Comparison of ENCODE assay signal across 8 cellular contexts in genomic region chr3:71753716-71754609, GRCh38. TPM values are rescaled to one million over a fixed set of nuclear protein-coding genes. Genes with fewer than 3 reads are reported as not detected.
DNase-seq lines count a peak whose midpoint lies in the region; ATAC-seq and TF ChIP-seq lines count a peak whose summit lies in the region.

Gene GPR27 (plus strand): TSS chr3:71753855. CDS start chr3:71754050, 195 bp downstream.

- H3K9me3 Mint-ChIP-seq in GM23338: no peaks in the 10 kb centered on the region; the same call in 2 of the 3 replicates
- H3K9me3 Mint-ChIP-seq in activated naive CD4-positive, alpha-beta T cell treated with anti-CD3 and anti-CD28 coated beads, Interleukin-2, amount 50 U/mL, for 24 hours: no peaks in the 10 kb centered on the region

- H2AFZ ChIP-seq in GM23338: peak within 1 kb of the TSS; percentile 80
- peak within 1 kb of the TSS; percentile 55 for H2AFZ ChIP-seq in trophoblast cell (ENCODE audit: insufficient read depth, low read length, poor library complexity)

- no peak within 1 kb of the TSS for H2BK5ac ChIP-seq in trophoblast cell (ENCODE audit: low read depth, low read length, poor library complexity)

- H3K23ac ChIP-seq in trophoblast cell (ENCODE audit: low read length): no peak within 1 kb of the TSS

- no peak within 1 kb of the TSS for H3K18ac ChIP-seq in trophoblast cell (ENCODE audit: low read length)

- H3K27ac ChIP-seq in GM23338 (ENCODE audit: low read depth) (no peak within 1 kb of the TSS), trophoblast cell (ENCODE audit: low read depth, low read length) (no peak within 1 kb of the TSS)

- H3K36me3 ChIP-seq in GM23338 (ENCODE audit: insufficient read depth): no peaks in the 10 kb centered on the region; the same call in 1 of the 2 replicates
- no peaks in the 10 kb centered on the region for H3K36me3 ChIP-seq in trophoblast cell (ENCODE audit: control insufficient read depth in 1 of 2, insufficient read depth in 2 of 2, low read length in 2 of 2)

- no peak within 1 kb of the TSS for H3K4ac ChIP-seq in trophoblast cell (ENCODE audit: low read depth, low read length)

- no peak within 1 kb of the TSS for H4K12ac ChIP-seq in trophoblast cell (ENCODE audit: low read depth, low read length)

- H3K4me2 ChIP-seq in GM23338: peak within 1 kb of the TSS; percentile 85
- H3K4me2 ChIP-seq in trophoblast cell (ENCODE audit: low read length): peak within 1 kb of the TSS; percentile 98

- peaks cover 17% of the 10 kb centered on the region for H3K4me1 ChIP-seq in GM23338 (ENCODE audit: insufficient read depth)
- H3K4me1 ChIP-seq in trophoblast cell (ENCODE audit: control insufficient read depth in 1 of 2, insufficient read depth in 2 of 2, low read length in 2 of 2): peaks cover 0 to 7% of the 10 kb centered on the region in 2 experiments

- CTCF ChIA-PET in AG04449 (lab: Yijun Ruan, JAX): no interaction called here

- H3K9me2 ChIP-seq in GM23338 (ENCODE audit: insufficient read depth): no peaks in the 10 kb centered on the region

- H3K79me2 ChIP-seq in GM23338 (replicated peaks; ENCODE audit: insufficient read depth): peaks cover 5% of the 10 kb centered on the region; the same call in 1 of the 2 replicates
- no peaks in the 10 kb centered on the region for H3K79me2 ChIP-seq in trophoblast cell (ENCODE audit: control insufficient read depth, insufficient read depth, low read length, poor library complexity)

- peaks cover 10% of the 10 kb centered on the region; the same call in 1 of the 2 replicates for H3F3A ChIP-seq in GM23338 (replicated peaks; ENCODE audit: low read depth)

- peak within 1 kb of the TSS; percentile 49 for H3K4me3 ChIP-seq in AG04449 (ENCODE audit: low read depth, low read length)
- peak within 1 kb of the TSS; percentile 73 for H3K4me3 ChIP-seq in GM23338
- peak within 1 kb of the TSS; percentile 80 for H3K4me3 ChIP-seq in trophoblast cell (ENCODE audit: low read depth, low read length)

- TF ChIP-seq CTCF in AG04449 (IDR thresholded peaks at IDR 0.05; ENCODE audit: insufficient read depth, low read length, missing control alignments) (no peak), GM23338 (conservative IDR thresholded peaks at IDR 0.05; ENCODE audit: low read depth in 2 of 2) (no peak)

- DNase-seq in AG04449 (ENCODE audit: low read depth, low spot score): no peak
- DNase-seq in GM23338 (ENCODE audit: low spot score): peak; percentile 57
- DNase-seq in Right ventricle myocardium superior: peak; percentile 49
- DNase-seq in trophoblast cell: peak; percentile 1 to 49
- no peak for DNase-seq in GOT3 (lab: John Stamatoyannopoulos, UW)

- ATAC-seq in GM23338 (peak; percentile 38), Right ventricle myocardium superior (ENCODE audit: poor library complexity) (peak; percentile 79), GM18873 (IDR thresholded peaks at IDR 0.05; ENCODE audit: low FRiP score, unreplicated experiment) (no peak), GM21825 (IDR thresholded peaks at IDR 0.05; ENCODE audit: unreplicated experiment) (no peak)

- H4K20me1 ChIP-seq in GM23338 (replicated peaks; ENCODE audit: insufficient read depth): no peaks in the 10 kb centered on the region

- no peak within 1 kb of the TSS for H4K8ac ChIP-seq in trophoblast cell (ENCODE audit: low read depth, low read length)

- peaks cover 19% of the 10 kb centered on the region for H3K4me1 Mint-ChIP-seq in GM23338
- peaks cover 7% of the 10 kb centered on the region for H3K4me1 Mint-ChIP-seq in activated naive CD4-positive, alpha-beta T cell treated with anti-CD3 and anti-CD28 coated beads, Interleukin-2, amount 50 U/mL, for 24 hours

- H3K27me3 Mint-ChIP-seq in GM23338 (ENCODE audit: insufficient read depth, low read depth, poor library complexity): peaks cover 41% of the 10 kb centered on the region
- H3K27me3 Mint-ChIP-seq in activated naive CD4-positive, alpha-beta T cell treated with anti-CD3 and anti-CD28 coated beads, Interleukin-2, amount 50 U/mL, for 24 hours: peaks cover 36% of the 10 kb centered on the region

- POLR2A ChIA-PET in AG04449 (lab: Yijun Ruan, JAX): no interaction called here

- intact Hi-C loops in Right ventricle myocardium superior (cut with DNase I): no loop called here

- H2BK120ac ChIP-seq in trophoblast cell (ENCODE audit: insufficient read depth, low read length, poor library complexity): no peak within 1 kb of the TSS

- no peak within 1 kb of the TSS for H3K27ac Mint-ChIP-seq in GM23338
- no peak within 1 kb of the TSS for H3K27ac Mint-ChIP-seq in activated naive CD4-positive, alpha-beta T cell treated with anti-CD3 and anti-CD28 coated beads, Interleukin-2, amount 50 U/mL, for 24 hours

- no peak within 1 kb of the TSS for H3K14ac ChIP-seq in trophoblast cell (ENCODE audit: low read length)

- H3K27me3 ChIP-seq in GM23338 (ENCODE audit: insufficient read depth): peaks cover 60% of the 10 kb centered on the region
- peaks cover 40% of the 10 kb centered on the region for H3K27me3 ChIP-seq in trophoblast cell (ENCODE audit: insufficient read depth, low read length)

- H3K4me3 Mint-ChIP-seq in GM23338: peak within 1 kb of the TSS; percentile 76
- peak within 1 kb of the TSS; percentile 69 for H3K4me3 Mint-ChIP-seq in activated naive CD4-positive, alpha-beta T cell treated with anti-CD3 and anti-CD28 coated beads, Interleukin-2, amount 50 U/mL, for 24 hours

- H4K91ac ChIP-seq in trophoblast cell (ENCODE audit: low read depth, low read length): no peak within 1 kb of the TSS

- H2AK5ac ChIP-seq in trophoblast cell (ENCODE audit: low read length): no peak within 1 kb of the TSS

- WGBS in trophoblast cell (ENCODE audit: extremely low coverage, insufficient coverage, insufficient read length): no CpG with 5 or more reads among the region's 131 CpGs

- peaks cover 6% of the 10 kb centered on the region for H3K9me3 ChIP-seq in trophoblast cell (ENCODE audit: insufficient read depth, low read depth, low read length)

- no peaks in the 10 kb centered on the region for H3K79me1 ChIP-seq in trophoblast cell (ENCODE audit: low read length)

- no peak within 1 kb of the TSS for H3K9ac ChIP-seq in trophoblast cell (ENCODE audit: low read length)

- no peak within 1 kb of the TSS for H2BK12ac ChIP-seq in trophoblast cell (ENCODE audit: low read length)

- H3K36me3 Mint-ChIP-seq in GM23338 (ENCODE audit: low read depth): peaks cover 10% of the 10 kb centered on the region; the same call in 2 of the 3 replicates
- H3K36me3 Mint-ChIP-seq in activated naive CD4-positive, alpha-beta T cell treated with anti-CD3 and anti-CD28 coated beads, Interleukin-2, amount 50 U/mL, for 24 hours: peaks cover 5% of the 10 kb centered on the region

TF ChIP-seq in GM23338, 12 proteins besides CTCF, POLR2A, EP300 and RAD21 (continues in another document):
- peak; percentile 35; the same call in 1 of the 2 replicates for TF ChIP-seq POLR2AphosphoS5 (IDR thresholded peaks at IDR 0.05; ENCODE audit: low read depth)
- TF ChIP-seq ETS1 (IDR thresholded peaks at IDR 0.05): no peak
- no peak for TF ChIP-seq ZNF114 (CRISPR knock-in tag; IDR thresholded peaks at IDR 0.05)

RNA-seq across cellular contexts. Expression of gene GPR27, which starts in this region (rescaled TPM):
- total RNA-seq in GM23338 (2014; rRNA removed; shearing (Covaris generic)): 11.3 and 11.8 TPM in 2 replicates
- 7.8 and 9.5 TPM in 2 replicates for polyA plus RNA-seq in GM23338 (2016; fragmentation: Nextera tagmentation; extraction: Ambion mirVana)
- 3.7 TPM for total RNA-seq in Right ventricle myocardium superior
- 0.41 and 0.43 TPM in 2 replicates for polyA plus RNA-seq in trophoblast cell (2013)

Comparison
In these comparisons a context has a peak if more than half of its experiments do, and no peak if none do; other contexts are left out.
1. DNase-seq: peak in GM23338 (single experiment), Right ventricle myocardium superior (single experiment) and trophoblast cell (2 of 2); none in AG04449 (single experiment) and GOT3 (single experiment).
2. ATAC-seq: peak in GM23338 (single experiment) and Right ventricle myocardium superior (single experiment); none in GM18873 (single experiment) and GM21825 (single experiment).
3. Peak in every context shown above with its lines, with median percentiles within 50 percentile points of each other: H3K4me3 ChIP-seq.